In the genomic region with DNA sequence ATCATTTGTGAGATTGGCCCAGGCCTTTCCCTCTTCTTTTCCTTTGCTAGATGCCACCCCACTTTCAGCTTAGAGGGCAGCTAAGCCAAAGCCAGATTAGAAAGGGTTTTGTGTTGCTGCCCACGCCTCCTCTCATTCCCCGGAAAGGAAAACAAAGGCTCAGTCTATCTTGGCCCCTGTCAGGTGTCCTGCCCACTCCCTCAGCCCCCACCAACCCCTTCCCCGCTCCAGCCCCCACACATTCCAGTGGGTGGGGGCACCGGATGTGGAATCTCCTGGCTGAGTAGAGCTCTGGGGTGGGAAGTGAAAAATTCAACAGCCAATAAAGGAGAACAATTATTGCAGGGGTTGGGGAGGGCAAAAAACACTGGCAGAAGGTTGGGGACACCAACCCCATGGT, we compare ENCODE assay signal across 6 cellular contexts. TPM values are rescaled to one million over a fixed set of nuclear protein-coding genes. Genes with fewer than 3 reads are reported as not detected.
DNase-seq lines count a peak whose midpoint lies in the region; TF ChIP-seq lines count a peak whose summit lies in the region.

No MANE protein-coding gene starts in this region.

- peak overlapping the region; percentile 88 for H3K4me3 ChIP-seq in Loucy (ENCODE audit: low read length, poor library complexity, severe bottlenecking)
- H3K4me3 ChIP-seq in retinal pigment epithelial cell (ENCODE audit: low read length): peak overlapping the region; percentile 8
- H3K4me3 ChIP-seq in BE2C (ENCODE audit: low read depth, low read length): no peak overlapping the region

- TF ChIP-seq CTCF in Loucy (conservative IDR thresholded peaks at IDR 0.05; ENCODE audit: low read length) (no peak), retinal pigment epithelial cell (conservative IDR thresholded peaks at IDR 0.05; ENCODE audit: low read depth, low read length) (no peak), BE2C (IDR thresholded peaks at IDR 0.05; ENCODE audit: low read depth, low read length) (no peak)

- intact Hi-C loops in dendritic cell treated with granulocyte-macrophage colony-stimulating factor and Interleukin-4, amounts not matched to agents 40 ng/mL and 50 ng/mL, for 4 days (cut with micrococcal nuclease): no loop called here

- H3K79me2 ChIP-seq in Loucy (ENCODE audit: insufficient read depth, low read length): peaks cover 26% of the 10 kb centered on the region; the same call in 1 of the 2 replicates

- peaks cover 35% of the 10 kb centered on the region for H3K36me3 Mint-ChIP-seq in dendritic cell treated with granulocyte-macrophage colony-stimulating factor and Interleukin-4, amounts not matched to agents 40 ng/mL and 50 ng/mL, for 4 days (ENCODE audit: low read depth)

- peak overlapping the region; percentile 87 for H3K4me3 Mint-ChIP-seq in dendritic cell treated with granulocyte-macrophage colony-stimulating factor and Interleukin-4, amounts not matched to agents 40 ng/mL and 50 ng/mL, for 4 days

- no peaks in the 10 kb centered on the region for H3K9me3 ChIP-seq in Loucy (ENCODE audit: insufficient read depth, low read depth, low read length)
- no peaks in the 10 kb centered on the region for H3K9me3 ChIP-seq in BE2C

- H3K4me2 ChIP-seq in Loucy (ENCODE audit: low read depth, low read length, poor library complexity, severe bottlenecking): peak overlapping the region; percentile 92

- DNase-seq in retinal pigment epithelial cell (ENCODE audit: low read depth): no peak
- DNase-seq in stimulated activated CD4-positive, alpha-beta T cell treated with anti-CD3 and anti-CD28 coated beads, Interleukin-4, amount 100 ng/mL, for 1 hour: no peak
- DNase-seq in BE2C: no peak
- DNase-seq in T1000 (lab: John Stamatoyannopoulos, UW): no peak

- H3K4me1 Mint-ChIP-seq in dendritic cell treated with granulocyte-macrophage colony-stimulating factor and Interleukin-4, amounts not matched to agents 40 ng/mL and 50 ng/mL, for 4 days (ENCODE audit: low read depth): peaks cover 49% of the 10 kb centered on the region

- H3K9ac ChIP-seq in Loucy (ENCODE audit: low read depth, low read length, poor library complexity, severe bottlenecking): peak overlapping the region; percentile 79

- H4K20me1 ChIP-seq in Loucy (ENCODE audit: insufficient read depth, low read length, poor library complexity, severe bottlenecking): no peaks in the 10 kb centered on the region

- peaks cover 3% of the 10 kb centered on the region for H3K27me3 Mint-ChIP-seq in dendritic cell treated with granulocyte-macrophage colony-stimulating factor and Interleukin-4, amounts not matched to agents 40 ng/mL and 50 ng/mL, for 4 days

- peak overlapping the region; percentile 87 for H3K27ac Mint-ChIP-seq in dendritic cell treated with granulocyte-macrophage colony-stimulating factor and Interleukin-4, amounts not matched to agents 40 ng/mL and 50 ng/mL, for 4 days

- H3K9me2 ChIP-seq in Loucy (replicated peaks; ENCODE audit: low read depth, low read length): no peaks in the 10 kb centered on the region

- no peak overlapping the region for H2AFZ ChIP-seq in Loucy (ENCODE audit: low read length)

- no peaks in the 10 kb centered on the region for H3K36me3 ChIP-seq in Loucy (ENCODE audit: insufficient read depth, low read length)
- H3K36me3 ChIP-seq in BE2C: no peaks in the 10 kb centered on the region

- H3F3A ChIP-seq in Loucy (ENCODE audit: low read depth): no peaks in the 10 kb centered on the region

- H3K4me1 ChIP-seq in Loucy (ENCODE audit: insufficient read depth, low read length, poor library complexity, severe bottlenecking): peaks cover 23% of the 10 kb centered on the region
- H3K4me1 ChIP-seq in BE2C: peaks cover 3% of the 10 kb centered on the region; the same call in 1 of the 2 replicates

- H3K9me3 Mint-ChIP-seq in dendritic cell treated with granulocyte-macrophage colony-stimulating factor and Interleukin-4, amounts not matched to agents 40 ng/mL and 50 ng/mL, for 4 days: no peaks in the 10 kb centered on the region

- H3K27me3 ChIP-seq in Loucy (ENCODE audit: insufficient read depth, low read length, poor library complexity, severe bottlenecking): no peaks in the 10 kb centered on the region
- no peaks in the 10 kb centered on the region for H3K27me3 ChIP-seq in BE2C

RNA-seq across cellular contexts. Expression of a gene that starts 2.2 kb away (rescaled TPM):
- polyA plus RNA-seq in BE2C (2012; ENCODE audit: insufficient read depth, insufficient read length, low read depth): 2.2 TPM

RNA-seq across cellular contexts. Expression of a gene that starts 2.2 kb away (rescaled TPM):
- polyA plus RNA-seq in BE2C (2012; ENCODE audit: insufficient read depth, insufficient read length, low read depth): 146 TPM

RNA-seq across cellular contexts. Expression of a gene that starts 10.3 kb away (rescaled TPM):
- polyA plus RNA-seq in BE2C (2012; ENCODE audit: insufficient read depth, insufficient read length, low read depth): 3.1 TPM

RNA-seq across cellular contexts. Expression of a gene that starts 10.8 kb away (rescaled TPM):
- 1,347 TPM for polyA plus RNA-seq in BE2C (2012; ENCODE audit: insufficient read depth, insufficient read length, low read depth)

RNA-seq across cellular contexts. Expression of a gene that starts 24.9 kb away (rescaled TPM):
- 111 TPM for polyA plus RNA-seq in BE2C (2012; ENCODE audit: insufficient read depth, insufficient read length, low read depth)
